ENCODE assay signal across 14 cellular contexts in genomic region chr1:112461200-112461871, GRCh38. TPM values are rescaled to one million over a fixed set of nuclear protein-coding genes. Genes with fewer than 3 reads are reported as not detected.
DNase-seq lines count a peak whose midpoint lies in the region; ATAC-seq, FAIRE-seq and TF ChIP-seq lines count a peak whose summit lies in the region.
"Had no signal": no experiment of that assay in that cellular context is flagged by ENCODE, and none has a peak within 500 bp of the region (broad histone marks: within the 10 kb centered on the region; RNA-seq: fewer than 3 reads in every experiment).

No MANE protein-coding gene starts in this region.

- no peak overlapping the region for H4K8ac ChIP-seq in mesendoderm (ENCODE audit: low read depth, low read length)

- intact Hi-C loops in HepG2 (cut with micrococcal nuclease; ENCODE audit: unreplicated experiment) (no loop called here), right lobe of liver (cut with DNase I) (loop anchor here in 1 of 2 donors (5.0 kb wide), 1 partner anchor 69 kb away; no protein-coding TSS in a partner anchor), vagina (cut with DNase I) (loop anchor here (5.0 kb wide), 1 partner anchor 64 kb away; the partner anchor contains the start of gene CTTNBP2NL)

- H2AK5ac ChIP-seq in mesendoderm (ENCODE audit: low read length): no peak overlapping the region

- H4K20me1 ChIP-seq in HepG2 (ENCODE audit: insufficient read depth, low read length): no peaks in the 10 kb centered on the region

- in situ Hi-C loops in HepG2 (cut with HindIII; ENCODE audit: extremely low pct_ligation_motif_present, low pct_unique_long_range_greater_than_20kb): loop anchor here (5.0 kb wide), 1 partner anchor 64 kb away; the partner anchor contains the start of gene CTTNBP2NL

- H3K56ac ChIP-seq in mesendoderm (ENCODE audit: low read length): peak overlapping the region; percentile 38

- no peak for DNase-seq in HepG2 (ENCODE audit: low spot score)
- DNase-seq in right lobe of liver: no peak
- peak; percentile 27 for DNase-seq in choroid plexus epithelial cell (ENCODE audit: low read depth)
- peak; percentile 42 for DNase-seq in mesendoderm
- DNase-seq in vagina (ENCODE audit: extremely low spot score in 2 of 2): no peak
- DNase-seq in kidney tubule cell (ENCODE audit: low spot score): no peak
- DNase-seq: activated naive CD4-positive, alpha-beta T cell treated with anti-CD3 and anti-CD28 coated beads, Interleukin-2, amount 10 ng/mL, durations not matched to agents 7 days and 5 days; cerebellar nuclear complex; KBM-7; NCI-H1694; occipital lobe had no signal

- ATAC-seq in HepG2 (no peak), right lobe of liver (no peak), HG03108 (IDR thresholded peaks at IDR 0.05; ENCODE audit: unreplicated experiment) (no peak), HG03378 (IDR thresholded peaks at IDR 0.05; ENCODE audit: unreplicated experiment) (no peak)
- ATAC-seq: SK-N-SH treated with all-trans-retinoic acid at 6 μM for 48 hours had no signal

- H4K5ac ChIP-seq in mesendoderm (ENCODE audit: low read length): no peak overlapping the region

- H3K4me2 ChIP-seq in HepG2 (ENCODE audit: low read depth, low read length): peak overlapping the region; percentile 65
- H3K4me2 ChIP-seq in mesendoderm (ENCODE audit: low read length): no peak overlapping the region

- no peak overlapping the region for H2BK15ac ChIP-seq in mesendoderm (replicated peaks; ENCODE audit: low read depth)

- H3K4me1 ChIP-seq in HepG2 (ENCODE audit: insufficient read depth, low read length) (peaks cover 41% of the 10 kb centered on the region), right lobe of liver (no peaks in the 10 kb centered on the region), mesendoderm (ENCODE audit: control insufficient read depth, low read depth, low read length) (peaks cover 11% of the 10 kb centered on the region), vagina (peaks cover 62% of the 10 kb centered on the region)

- no peak overlapping the region for H2BK5ac ChIP-seq in mesendoderm (ENCODE audit: low read length)

- no peak overlapping the region for H3K27ac ChIP-seq in HepG2 (ENCODE audit: extremely low read length, insufficient read depth, low read length)
- H3K27ac ChIP-seq in right lobe of liver: no peak overlapping the region
- no peak overlapping the region for H3K27ac ChIP-seq in mesendoderm (ENCODE audit: low read depth, low read length)
- H3K27ac ChIP-seq in vagina: peak overlapping the region; percentile 50

- H2BK120ac ChIP-seq in mesendoderm (ENCODE audit: low read depth, low read length): no peak overlapping the region

- no peak overlapping the region for H3K4ac ChIP-seq in mesendoderm (ENCODE audit: low read depth, low read length)

- TF ChIP-seq POLR2A in HepG2 (IDR thresholded peaks at IDR 0.05; ENCODE audit: insufficient read depth in 1 of 2, low read depth in 2 of 2, low read length in 2 of 2) (no peak), right lobe of liver (IDR thresholded peaks at IDR 0.05) (no peak), vagina (IDR thresholded peaks at IDR 0.05) (no peak)

- no peaks in the 10 kb centered on the region for H3K9me3 ChIP-seq in HepG2 (ENCODE audit: low read length)
- no peaks in the 10 kb centered on the region for H3K9me3 ChIP-seq in right lobe of liver
- no peaks in the 10 kb centered on the region for H3K9me3 ChIP-seq in vagina

- POLR2A ChIA-PET in HepG2 (lab: Yijun Ruan, JAX): interaction anchor here (1.6 kb wide), 1 partner anchor 65 kb away, joined by 5 read pairs; the partner anchor contains the start of gene CTTNBP2NL

- CTCF ChIA-PET in HepG2 (lab: Yijun Ruan, JAX; ENCODE audit: low intra/inter-chr PET ratio, low total read pairs): no interaction called here

- no peak for TF ChIP-seq EP300 in HepG2 (IDR thresholded peaks at IDR 0.05; ENCODE audit: low read depth in 2 of 2, low read length in 2 of 2)
- no peak for TF ChIP-seq EP300 in HepG2 (CRISPR knock-in tag; IDR thresholded peaks at IDR 0.05; ENCODE audit: borderline replicate concordance)

- H3K4me3 ChIP-seq in HepG2 (replicated peaks in 1 of 3; ENCODE audit: insufficient read depth in 1 of 3, low read depth in 2 of 3, low read length in 3 of 3): no peak overlapping the region
- no peak overlapping the region for H3K4me3 ChIP-seq in right lobe of liver
- H3K4me3 ChIP-seq in choroid plexus epithelial cell (ENCODE audit: low read depth, low read length): no peak overlapping the region
- H3K4me3 ChIP-seq in mesendoderm (ENCODE audit: low read length): no peak overlapping the region
- no peak overlapping the region for H3K4me3 ChIP-seq in vagina

- H3K79me2 ChIP-seq in HepG2 (ENCODE audit: insufficient read depth, low read length): no peaks in the 10 kb centered on the region
- H3K79me2 ChIP-seq in mesendoderm (ENCODE audit: control insufficient read depth, insufficient read depth, low read length): no peaks in the 10 kb centered on the region

- no peak overlapping the region for H3K18ac ChIP-seq in mesendoderm (ENCODE audit: low read length)

- BruUV-seq in HepG2 (replicated peaks; lab: Mats Ljungman, UMichigan): no TSS peak

- H3K23ac ChIP-seq in mesendoderm (ENCODE audit: low read length): no peak overlapping the region

- H3K36me3 ChIP-seq in HepG2 (replicated peaks in 1 of 2; ENCODE audit: control insufficient read depth in 1 of 2, insufficient read depth in 2 of 2, low read length in 2 of 2) (peaks cover 6 to 12% of the 10 kb centered on the region in 2 experiments; a peak in 3 of 5 replicates), right lobe of liver (peaks cover 0 to 5% (median 0%) of the 10 kb centered on the region in 4 donors), mesendoderm (ENCODE audit: control insufficient read depth, insufficient read depth, low read length) (peaks cover 4% of the 10 kb centered on the region), vagina (peaks cover 3 to 10% of the 10 kb centered on the region in 2 donors)

- H3K9ac ChIP-seq in HepG2 (ENCODE audit: insufficient read depth, low read depth, low read length) (no peak overlapping the region), mesendoderm (ENCODE audit: low read length) (no peak overlapping the region)

- H3K27me3 ChIP-seq in HepG2 (ENCODE audit: control insufficient read depth in 1 of 2, insufficient read depth in 2 of 2, low read length in 2 of 2) (no peaks in the 10 kb centered on the region; a peak in 1 of 5 replicates), right lobe of liver (no peaks in the 10 kb centered on the region), mesendoderm (ENCODE audit: insufficient read depth, low read length, poor library complexity) (no peaks in the 10 kb centered on the region), vagina (no peaks in the 10 kb centered on the region)

- no peak for FAIRE-seq in HepG2 (lab: Jason Lieb, UNC)

- no peaks in the 10 kb centered on the region for H3K79me1 ChIP-seq in mesendoderm (ENCODE audit: low read length)

- WGBS in HepG2 (ENCODE audit: low lambda C conversion rate): 77% methylated on average over 3 of the region's 3 CpGs
- WGBS in right lobe of liver (ENCODE audit: insufficient coverage, low coverage, low lambda C conversion rate, missing lambda C conversion rate): 65% methylated on average over 3 of the region's 3 CpGs
- no CpG with 5 or more reads among the region's 3 CpGs for WGBS in mesendoderm (ENCODE audit: extremely low coverage, insufficient coverage, low lambda C conversion rate)

- H2AFZ ChIP-seq in HepG2 (ENCODE audit: low read length): no peak overlapping the region

- TF ChIP-seq CTCF in HepG2 (CRISPR knock-in tag; IDR thresholded peaks at IDR 0.05) (no peak), right lobe of liver (IDR thresholded peaks at IDR 0.05) (no peak), choroid plexus epithelial cell (conservative IDR thresholded peaks at IDR 0.05; ENCODE audit: low read depth, low read length) (no peak), vagina (IDR thresholded peaks at IDR 0.05) (no peak)

- no peak for TF ChIP-seq RAD21 in HepG2 (CRISPR knock-in tag; IDR thresholded peaks at IDR 0.05)

TF ChIP-seq in HepG2, 621 proteins besides CTCF, POLR2A, EP300 and RAD21 (continues in another document):
- TF ChIP-seq ZNF660 (CRISPR knock-in tag; IDR thresholded peaks at IDR 0.05; ENCODE audit: borderline replicate concordance, low read depth): no peak
- TF ChIP-seq KDM5B (CRISPR knock-in tag; IDR thresholded peaks at IDR 0.05; ENCODE audit: borderline replicate concordance): no peak
- TF ChIP-seq HDAC1 (CRISPR knock-in tag; IDR thresholded peaks at IDR 0.05): no peak
- no peak for TF ChIP-seq XBP1 (CRISPR knock-in tag; IDR thresholded peaks at IDR 0.05)
- no peak for TF ChIP-seq THYN1 (CRISPR knock-in tag; IDR thresholded peaks at IDR 0.05; ENCODE audit: borderline replicate concordance, low read depth)
- TF ChIP-seq ZC3H4 (CRISPR knock-in tag; IDR thresholded peaks at IDR 0.05; ENCODE audit: borderline replicate concordance): no peak
- no peak for TF ChIP-seq ZNF317 (CRISPR knock-in tag; IDR thresholded peaks at IDR 0.05)
- TF ChIP-seq ZNF205 (CRISPR knock-in tag; IDR thresholded peaks at IDR 0.05): no peak

RNA-seq across cellular contexts. Expression of gene WNT2B, which starts 47.4 kb away (rescaled TPM):
- total RNA-seq in HepG2 (2016; rRNA removed; fragmentation: Illumina TruSeq; extraction: Trizol) (0.04 and 0.11 TPM in 2 replicates), right lobe of liver (under 1 TPM; 0.20 to 0.68 (median 0.37) TPM), vagina (16.0 TPM)
- total RNA-seq in HepG2 (2016; cell fraction: cytosol; rRNA removed; fragmentation: Illumina TruSeq; extraction: Trizol; ENCODE audit: low read depth): not detected in 2 replicates
- 0.13 and 0.17 TPM in 2 replicates for total RNA-seq in HepG2 (2016; cell fraction: insoluble cytoplasmic fraction; rRNA removed; fragmentation: Illumina TruSeq; extraction: Trizol)
- 0.06 and 0.07 TPM in 2 replicates for total RNA-seq in HepG2 (2016; cell fraction: membrane; rRNA removed; fragmentation: Illumina TruSeq; extraction: Trizol)
- 0.41 and 0.68 TPM in 2 replicates for total RNA-seq in HepG2 (2016; cell fraction: nucleus; rRNA removed; fragmentation: Illumina TruSeq; extraction: Trizol)
- polyA plus RNA-seq in HepG2 (2011; rRNA removed): 0.32 and 0.69 TPM in 2 replicates
- polyA plus RNA-seq in HepG2 (2011; cell fraction: cytosol; rRNA removed): 0.07 and 0.13 TPM in 2 replicates
- 2.2 and 2.5 TPM in 2 replicates for polyA plus RNA-seq in HepG2 (2011; cell fraction: nucleus; rRNA removed)
- 0.70 and 0.88 TPM in 2 replicates for polyA plus RNA-seq in HepG2 (2012)
- polyA plus RNA-seq in HepG2 (2016; cell fraction: cytosol; fragmentation: Illumina TruSeq; extraction: Trizol; ENCODE audit: low read depth): not detected in 2 replicates
- 0.02 and 0.05 TPM in 2 replicates for polyA plus RNA-seq in HepG2 (2016; cell fraction: insoluble cytoplasmic fraction; fragmentation: Illumina TruSeq; extraction: Trizol; ENCODE audit: low read depth)
- polyA plus RNA-seq in HepG2 (2016; cell fraction: membrane; fragmentation: Illumina TruSeq; extraction: Trizol; ENCODE audit: low read depth): 0.03 TPM in 1 of 2 replicates, not detected in the other
- polyA plus RNA-seq in HepG2 (2016; cell fraction: nucleus; fragmentation: Illumina TruSeq; extraction: Trizol; ENCODE audit: insufficient read depth, low read depth): 0.36 and 0.89 TPM in 2 replicates
- 0.74 and 0.84 TPM in 2 replicates for polyA minus RNA-seq in HepG2 (2011; rRNA and poly(A)+ RNA removed; ENCODE audit: low replicate concordance)
- 0.09 and 0.20 TPM in 2 replicates for polyA minus RNA-seq in HepG2 (2011; cell fraction: cytosol; rRNA and poly(A)+ RNA removed)
- polyA minus RNA-seq in HepG2 (2011; cell fraction: nucleus; rRNA and poly(A)+ RNA removed): 2.8 and 4.0 TPM in 2 replicates
- polyA plus RNA-seq in mesendoderm (2013, experiment 1 of 2): 2.6 TPM
- polyA plus RNA-seq in mesendoderm (2013, experiment 2 of 2): 2.7 TPM

Comparison
In these comparisons a context has a peak if more than half of its experiments do, and no peak if none do; other contexts are left out.
1. DNase-seq: peak in choroid plexus epithelial cell (single experiment) and mesendoderm (single experiment); none in HepG2 (single experiment), right lobe of liver (0 of 3), vagina (0 of 2) and kidney tubule cell (single experiment).
2. RNA of gene WNT2B, which starts 47.4 kb away (total RNA-seq): 16.0 TPM in vagina (single experiment); 0.20 to 0.68 TPM in right lobe of liver and 0.04 to 0.68 TPM in HepG2; every median in the first group is over 10 times any median in the second.